Comparison of ENCODE assay signal across 31 cellular contexts in the genomic region with DNA sequence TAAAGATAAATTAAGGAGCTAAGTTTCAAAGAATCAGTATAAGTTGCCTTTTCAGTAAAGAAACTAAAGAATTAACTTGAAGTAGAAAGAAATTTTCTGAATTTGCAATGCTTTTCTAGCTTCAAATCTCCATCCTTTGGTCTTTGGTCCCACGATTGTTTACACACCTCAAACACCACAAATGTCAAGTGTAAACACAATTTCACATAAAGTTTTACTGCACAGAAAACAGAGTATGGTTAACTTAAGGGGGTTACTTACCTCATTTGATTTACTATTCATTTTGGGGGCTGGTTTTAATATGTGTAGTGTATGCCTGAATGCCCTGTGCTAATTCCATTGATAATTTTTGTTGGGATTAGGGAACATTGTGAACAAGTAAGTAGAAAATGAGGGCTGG. TPM values are rescaled to one million over a fixed set of nuclear protein-coding genes. Genes with fewer than 3 reads are reported as not detected.
"Had no signal": no experiment of that assay in that cellular context is flagged by ENCODE, and none has a peak within 500 bp of the region (broad histone marks: within the 10 kb centered on the region; RNA-seq: fewer than 3 reads in every experiment).

No MANE protein-coding gene starts in this region.

- H3K4me3 Mint-ChIP-seq: naive thymus-derived CD4-positive, alpha-beta T cell; natural killer cell; neural progenitor cell; stimulated activated memory B cell treated with anti-CD40 and anti-IgM and Interleukin-4, amounts not matched to agents 10 μg/mL and 1 μg/mL and 100 μg/mL, for 72 hours; stimulated activated naive CD8-positive, alpha-beta T cell treated with anti-CD3 and anti-CD28 coated beads, Interleukin-15, amount 100 ng/mL, for 72 hours; type B pancreatic cell had no signal

- H2AFZ ChIP-seq: neural progenitor cell, parathyroid adenoma had no signal

- H3K79me2 ChIP-seq: parathyroid adenoma had no signal

- H3K9me3 ChIP-seq: ovary, psoas muscle, spleen, suprapubic skin, testis, tibial artery, transverse colon, upper lobe of right lung, uterus had no signal

- H3K27ac Mint-ChIP-seq: naive thymus-derived CD4-positive, alpha-beta T cell; natural killer cell; neural progenitor cell; progenitor cell of endocrine pancreas; stimulated activated memory B cell treated with anti-CD40 and anti-IgM and Interleukin-4, amounts not matched to agents 10 μg/mL and 1 μg/mL and 100 μg/mL, for 72 hours; stimulated activated naive CD8-positive, alpha-beta T cell treated with anti-CD3 and anti-CD28 coated beads, Interleukin-15, amount 100 ng/mL, for 72 hours; type B pancreatic cell had no signal

- H3K4me2 ChIP-seq: neural progenitor cell had no signal

- H3K36me3 ChIP-seq: neural progenitor cell, ovary, spleen, suprapubic skin, transverse colon, upper lobe of right lung, uterus had no signal

- DNase-seq: naive thymus-derived CD4-positive, alpha-beta T cell; natural killer cell; occipital lobe; ovary; posterior cingulate gyrus; psoas muscle; right cardiac atrium; spleen; stimulated activated CD4-positive, alpha-beta T cell treated with anti-CD3 and anti-CD28 coated beads, Interleukin-12 subunit alpha, Interleukin-12 subunit beta, amount 100 ng/mL, for 4 hours; stimulated activated CD4-positive, alpha-beta T cell treated with anti-CD3 and anti-CD28 coated beads, Interleukin-1b, Interleukin-23, amount 100 ng/mL, for 48 hours; stimulated activated CD4-positive, alpha-beta T cell treated with anti-CD3 and anti-CD28 coated beads, Interleukin-4, amount 100 ng/mL, for 1 hour; stimulated activated CD4-positive, alpha-beta T cell treated with anti-CD3 and anti-CD28 coated beads, Interleukin-4, amount 100 ng/mL, for 4 hours; stimulated activated CD8-positive, alpha-beta memory T cell treated with anti-CD3 and anti-CD28 coated beads, Interleukin-4, amount 100 ng/mL, for 48 hours; stimulated activated naive CD4-positive, alpha-beta T cell; stimulated activated naive CD8-positive, alpha-beta T cell treated with anti-CD3 and anti-CD28 coated beads, Interleukin-15, amount 100 ng/mL, for 72 hours; stimulated activated naive CD8-positive, alpha-beta T cell treated with anti-CD3 and anti-CD28 coated beads, Interleukin-15, Interleukin-2, amounts not matched to agents 100 U/mL and 50 U/mL, for 24 hours; substantia nigra; testis; tibial artery; transverse colon; upper lobe of right lung; uterus had no signal

- H3K9me3 Mint-ChIP-seq: natural killer cell; nephron; neural progenitor cell; stimulated activated memory B cell treated with anti-CD40 and anti-IgM and Interleukin-4, amounts not matched to agents 10 μg/mL and 1 μg/mL and 100 μg/mL, for 72 hours; stimulated activated naive CD8-positive, alpha-beta T cell treated with anti-CD3 and anti-CD28 coated beads, Interleukin-15, amount 100 ng/mL, for 72 hours had no signal

- H3K4me1 ChIP-seq: parathyroid adenoma, psoas muscle, uterus had no signal

- H3K27me3 ChIP-seq: ovary, testis, uterus had no signal

- H3K9ac ChIP-seq: neural progenitor cell, parathyroid adenoma had no signal

- H3K4me3 ChIP-seq: neural progenitor cell, ovary, psoas muscle, skin epidermis, smooth muscle cell, spleen, suprapubic skin, testis, tibial artery, transverse colon, upper lobe of right lung, uterus had no signal

- H3K36me3 Mint-ChIP-seq: natural killer cell; stimulated activated memory B cell treated with anti-CD40 and anti-IgM and Interleukin-4, amounts not matched to agents 10 μg/mL and 1 μg/mL and 100 μg/mL, for 72 hours had no signal

- H3K27ac ChIP-seq: neural progenitor cell, ovary, parathyroid adenoma, psoas muscle, skin epidermis, spleen, suprapubic skin, testis, tibial artery, transverse colon, upper lobe of right lung, uterus had no signal

RNA-seq across cellular contexts. Expression of a gene that starts 4.1 kb away (rescaled TPM):
- total RNA-seq: natural killer cell had no signal
- polyA plus RNA-seq: naive thymus-derived CD4-positive, alpha-beta T cell had no signal
